8 cellular contexts compared by ENCODE assay signal in genomic region chr1:167533851-167534300, GRCh38. TPM values are rescaled to one million over a fixed set of nuclear protein-coding genes. Genes with fewer than 3 reads are reported as not detected.
DNase-seq lines count a peak whose midpoint lies in the region; ATAC-seq and TF ChIP-seq lines count a peak whose summit lies in the region.

No MANE protein-coding gene starts in this region.

- no peak overlapping the region for H3K27ac ChIP-seq in lung (ENCODE audit: low read depth in 1 of 2, low read length in 1 of 2)

- TF ChIP-seq CTCF in GM06990 (IDR thresholded peaks at IDR 0.05; ENCODE audit: insufficient read depth, low read length, poor library complexity, severe bottlenecking), result peak; percentile 88
- peak; percentile 79 for TF ChIP-seq CTCF in lung (IDR thresholded peaks at IDR 0.05; ENCODE audit: control extremely low read depth, extremely low read depth)

- H3K4me3 ChIP-seq in GM06990 (replicated peaks; ENCODE audit: low read depth, low read length) (no peak overlapping the region), lung (no peak overlapping the region)

- DNase-seq in GM06990 (ENCODE audit: extremely low read depth, insufficient read length), result no peak
- peak; percentile 64 for DNase-seq in NCI-H69 (lab: John Stamatoyannopoulos, UW)
- DNase-seq in activated CD4-positive, alpha-beta T cell treated with anti-CD3 and anti-CD28 coated beads, Interleukin-2, amount 50 U/mL, for 4 hours, result peak; percentile 47 to 58
- DNase-seq in effector CD4-positive, alpha-beta T cell, result peak; percentile 48
- DNase-seq in lung (ENCODE audit: low spot score), result peak; percentile 60
- DNase-seq in stimulated activated CD8-positive, alpha-beta memory T cell treated with anti-CD3 and anti-CD28 coated beads, Interleukin-4, amount 100 ng/mL, for 24 hours (ENCODE audit: low read depth), result peak; percentile 40

- no peaks in the 10 kb centered on the region for H3K4me1 ChIP-seq in lung (ENCODE audit: control insufficient read depth in 2 of 2, insufficient read depth in 2 of 2, low read length in 2 of 2)

- H3K36me3 ChIP-seq in GM06990 (ENCODE audit: control insufficient read depth, insufficient read depth, low read length) (no peaks in the 10 kb centered on the region), lung (ENCODE audit: control insufficient read depth in 2 of 2, insufficient read depth in 2 of 2, low read length in 2 of 2) (no peaks in the 10 kb centered on the region)

- no peaks in the 10 kb centered on the region for H3K9me3 ChIP-seq in lung (ENCODE audit: control insufficient read depth in 2 of 2, insufficient read depth in 1 of 2, low read length in 1 of 2)

- peak; percentile 70 for ATAC-seq in HG03342 (IDR thresholded peaks at IDR 0.05; ENCODE audit: unreplicated experiment)
- peak; percentile 71 for ATAC-seq in lung (ENCODE audit: insufficient read depth, low FRiP score)
- no peak for ATAC-seq in GM21423 (IDR thresholded peaks at IDR 0.05; ENCODE audit: unreplicated experiment)

- H3K27me3 ChIP-seq in GM06990 (replicated peaks; ENCODE audit: control insufficient read depth, insufficient read depth, low read length) (no peaks in the 10 kb centered on the region), lung (ENCODE audit: control insufficient read depth, insufficient read depth) (no peaks in the 10 kb centered on the region)

- WGBS in lung, 2 donors, result 14 to 16% methylated on average over 8 of the region's 8 CpGs

RNA-seq across cellular contexts. Expression of gene CD247, which starts 15.5 kb away (rescaled TPM):
- 1 to 10 TPM; 3.4 to 4.1 TPM for total RNA-seq in lung
- 1 to 10 TPM; 3.5 to 5.9 TPM for polyA plus RNA-seq in lung

RNA-seq across cellular contexts. Expression of gene CREG1, which starts 19.7 kb away (rescaled TPM):
- total RNA-seq in lung, result 100 to 1,000 TPM; 107 to 125 TPM
- polyA plus RNA-seq in lung, result 100 to 1,000 TPM in 1 of 2 donors, 10 to 100 TPM in 1; 93.8 to 159 TPM
